In the genomic region with DNA sequence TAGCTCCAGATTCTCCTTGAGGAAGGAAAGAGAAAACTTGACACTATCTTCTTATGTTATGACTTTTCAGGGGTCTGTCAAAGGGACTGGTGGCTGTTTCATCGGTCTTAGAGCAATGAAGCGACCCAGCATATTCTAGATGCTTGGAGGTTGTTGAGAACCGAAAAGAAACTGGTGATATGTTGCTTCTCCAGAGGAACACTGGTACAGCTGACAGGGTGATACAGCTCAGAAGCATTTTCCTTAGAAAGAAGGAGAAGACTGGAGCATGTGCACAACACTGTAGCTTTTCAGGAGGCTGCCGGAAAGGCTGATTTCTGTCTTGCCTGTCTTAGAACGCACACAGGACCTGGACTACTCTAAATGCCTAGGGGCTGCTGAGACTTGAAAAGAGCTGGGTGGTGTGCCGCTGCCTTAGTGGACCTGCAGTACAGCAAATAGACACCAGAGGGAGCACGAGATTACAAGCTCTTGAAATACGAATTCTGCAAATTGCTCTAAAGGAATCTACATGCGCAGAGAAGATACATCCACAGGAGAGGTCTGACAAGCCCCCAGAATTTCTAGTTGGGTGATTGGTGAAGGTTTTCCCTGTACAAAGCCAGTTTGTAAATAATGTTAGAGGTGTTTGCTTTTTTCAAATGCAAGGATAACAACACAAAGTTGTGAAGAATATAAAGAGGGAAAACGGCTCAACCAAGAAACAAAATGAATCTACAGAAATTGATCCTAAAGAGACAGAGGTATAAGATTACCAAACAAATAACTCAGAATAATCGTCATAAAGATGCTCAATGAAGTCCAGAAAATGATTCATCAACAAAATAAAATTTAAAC, we compare ENCODE assay signal across 8 cellular contexts.
DNase-seq lines count a peak whose midpoint lies in the region; ATAC-seq and TF ChIP-seq lines count a peak whose summit lies in the region.

No MANE protein-coding gene starts in this region.

- TF ChIP-seq CTCF in RWPE1 (conservative IDR thresholded peaks at IDR 0.05; ENCODE audit: low read depth): peak; percentile 67
- peak; percentile 90 to 94 for TF ChIP-seq CTCF in brain (conservative IDR thresholded peaks at IDR 0.05)

- no peaks in the 10 kb centered on the region for H3K4me1 Mint-ChIP-seq in brain

- POLR2A ChIA-PET in RWPE1 (lab: Yijun Ruan, JAX; ENCODE audit: low non-redundant PET): no interaction called here

- DNase-seq in AG08395 (ENCODE audit: low spot score) (peak; percentile 29), KBM-7 (peak; percentile 74), RWPE1 (ENCODE audit: low spot score) (peak; percentile 5), iPS-NIHi11 (ENCODE audit: low spot score) (peak; percentile 39), HuH-7.5 (ENCODE audit: low spot score) (no peak)
- peak in 2 of 3 donors; percentile 2 to 53 for DNase-seq in stimulated activated CD4-positive, alpha-beta T cell treated with anti-CD3 and anti-CD28 coated beads, Interleukin-12 subunit alpha, Interleukin-12 subunit beta, amount 100 ng/mL, for 48 hours (ENCODE audit: low read depth in 2 of 3, low spot score in 1 of 3)

- H3K4me3 Mint-ChIP-seq in brain: no peak overlapping the region

- no peak overlapping the region for H3K27ac ChIP-seq in RWPE1

- H3K27me3 Mint-ChIP-seq in brain: peaks cover 3% of the 10 kb centered on the region

- in situ Hi-C loops in KBM-7 (cut with MboI; ENCODE audit: low pct_unique_long_range_greater_than_20kb, low sequenced_read_pairs): no loop called here

- no peak overlapping the region for H3K27ac Mint-ChIP-seq in brain

- ATAC-seq in GM18502 (IDR thresholded peaks at IDR 0.05; ENCODE audit: poor library complexity, unreplicated experiment): peak; percentile 84

- H3K9me3 Mint-ChIP-seq in brain: no peaks in the 10 kb centered on the region

- H3K36me3 Mint-ChIP-seq in brain: no peaks in the 10 kb centered on the region

- CTCF ChIA-PET in RWPE1 (lab: Yijun Ruan, JAX): no interaction called here
